In the genomic region with DNA sequence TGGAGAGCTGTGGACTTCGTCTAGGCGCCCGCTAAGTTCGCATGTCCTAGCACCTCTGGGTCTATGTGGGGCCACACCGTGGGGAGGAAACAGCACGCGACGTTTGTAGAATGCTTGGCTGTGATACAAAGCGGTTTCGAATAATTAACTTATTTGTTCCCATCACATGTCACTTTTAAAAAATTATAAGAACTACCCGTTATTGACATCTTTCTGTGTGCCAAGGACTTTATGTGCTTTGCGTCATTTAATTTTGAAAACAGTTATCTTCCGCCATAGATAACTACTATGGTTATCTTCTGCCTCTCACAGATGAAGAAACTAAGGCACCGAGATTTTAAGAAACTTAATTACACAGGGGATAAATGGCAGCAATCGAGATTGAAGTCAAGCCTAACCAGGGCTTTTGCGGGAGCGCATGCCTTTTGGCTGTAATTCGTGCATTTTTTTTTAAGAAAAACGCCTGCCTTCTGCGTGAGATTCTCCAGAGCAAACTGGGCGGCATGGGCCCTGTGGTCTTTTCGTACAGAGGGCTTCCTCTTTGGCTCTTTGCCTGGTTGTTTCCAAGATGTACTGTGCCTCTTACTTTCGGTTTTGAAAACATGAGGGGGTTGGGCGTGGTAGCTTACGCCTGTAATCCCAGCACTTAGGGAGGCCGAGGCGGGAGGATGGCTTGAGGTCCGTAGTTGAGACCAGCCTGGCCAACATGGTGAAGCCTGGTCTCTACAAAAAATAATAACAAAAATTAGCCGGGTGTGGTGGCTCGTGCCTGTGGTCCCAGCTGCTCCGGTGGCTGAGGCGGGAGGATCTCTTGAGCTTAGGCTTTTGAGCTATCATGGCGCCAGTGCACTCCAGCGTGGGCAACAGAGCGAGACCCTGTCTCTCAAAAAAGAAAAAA, we compare ENCODE assay signal across 8 cellular contexts. TPM values are rescaled to one million over a fixed set of nuclear protein-coding genes. Genes with fewer than 3 reads are reported as not detected.
DNase-seq lines count a peak whose midpoint lies in the region; ATAC-seq and TF ChIP-seq lines count a peak whose summit lies in the region.

No MANE protein-coding gene starts in this region.

- DNase-seq in SKM-1 (lab: John Stamatoyannopoulos, UW; ENCODE audit: unreplicated experiment) = peak; percentile 32
- DNase-seq in amniotic epithelial cell (ENCODE audit: low read depth) = peak; percentile 81
- DNase-seq in heart left ventricle = peak; percentile 69 to 89 (median 79)
- peak; percentile 50 to 69 for DNase-seq in trophoblast cell
- no peak for DNase-seq in cerebellar nuclear complex (lab: John Stamatoyannopoulos, UW)

- peaks cover 6% of the 10 kb centered on the region for H3K79me1 ChIP-seq in trophoblast cell (ENCODE audit: low read length)

- intact Hi-C loops in heart left ventricle (cut with DNase I) = loop anchor here in 3 of 10 donors (1.0 to 2.0 kb wide), 2 partner anchors 14 to 16 kb away; no protein-coding TSS in a partner anchor

- H3K4me1 ChIP-seq in KMS-11 (ENCODE audit: low read depth, poor library complexity, severe bottlenecking) = peaks cover 54% of the 10 kb centered on the region
- peaks cover 0 to 55% (median 27%) of the 10 kb centered on the region in 12 donors for H3K4me1 ChIP-seq in heart left ventricle
- peaks cover 4 to 6% of the 10 kb centered on the region in 2 experiments for H3K4me1 ChIP-seq in trophoblast cell (ENCODE audit: control insufficient read depth in 1 of 2, insufficient read depth in 2 of 2, low read length in 2 of 2)

- H3K4me2 ChIP-seq in KMS-11 (peak overlapping the region; percentile 96), trophoblast cell (ENCODE audit: low read length) (peak overlapping the region; percentile 73)

- H3K27ac ChIP-seq in KMS-11 = peak overlapping the region; percentile 92
- H3K27ac ChIP-seq in heart left ventricle = peak overlapping the region; percentile 94 to 100 (median 99)
- H3K27ac ChIP-seq in trophoblast cell (ENCODE audit: low read depth, low read length) = no peak overlapping the region

- H4K8ac ChIP-seq in trophoblast cell (ENCODE audit: low read depth, low read length) = no peak overlapping the region

- H2AK5ac ChIP-seq in trophoblast cell (ENCODE audit: low read length) = no peak overlapping the region

- H3K27me3 ChIP-seq in KMS-11 (ENCODE audit: insufficient read depth, low read depth) (no peaks in the 10 kb centered on the region), heart left ventricle (no peaks in the 10 kb centered on the region), trophoblast cell (ENCODE audit: insufficient read depth, low read length) (no peaks in the 10 kb centered on the region)

- H3K36me3 ChIP-seq in KMS-11 (ENCODE audit: insufficient read depth) (peaks cover 14% of the 10 kb centered on the region), heart left ventricle (peaks cover 2 to 54% (median 23%) of the 10 kb centered on the region in 9 donors), trophoblast cell (ENCODE audit: control insufficient read depth in 1 of 2, insufficient read depth in 2 of 2, low read length in 2 of 2) (peaks cover 0 to 11% of the 10 kb centered on the region in 2 experiments)

- H2BK12ac ChIP-seq in trophoblast cell (ENCODE audit: low read length) = no peak overlapping the region

- no peak for TF ChIP-seq CTCF in KMS-11 (conservative IDR thresholded peaks at IDR 0.05; ENCODE audit: low read depth, low read length)
- no peak for TF ChIP-seq CTCF in heart left ventricle (IDR thresholded peaks at IDR 0.05)

- H2AFZ ChIP-seq in KMS-11 (ENCODE audit: low read depth) = no peak overlapping the region
- no peak overlapping the region for H2AFZ ChIP-seq in trophoblast cell (ENCODE audit: insufficient read depth, low read length, poor library complexity)

- peak overlapping the region; percentile 54 for H3K14ac ChIP-seq in trophoblast cell (ENCODE audit: low read length)

- H3K23ac ChIP-seq in trophoblast cell (ENCODE audit: low read length) = no peak overlapping the region

- peaks cover 56% of the 10 kb centered on the region for H3K79me2 ChIP-seq in KMS-11 (ENCODE audit: insufficient read depth, low read depth)
- peaks cover 3% of the 10 kb centered on the region for H3K79me2 ChIP-seq in trophoblast cell (ENCODE audit: control insufficient read depth, insufficient read depth, low read length, poor library complexity)

- H2BK120ac ChIP-seq in trophoblast cell (ENCODE audit: insufficient read depth, low read length, poor library complexity) = no peak overlapping the region

- peak overlapping the region; percentile 67 for H3K18ac ChIP-seq in trophoblast cell (ENCODE audit: low read length)

- no peak overlapping the region for H2BK5ac ChIP-seq in trophoblast cell (ENCODE audit: low read depth, low read length, poor library complexity)

- H3K9ac ChIP-seq in KMS-11 (peak overlapping the region; percentile 97), trophoblast cell (ENCODE audit: low read length) (no peak overlapping the region)

- no peak overlapping the region for H4K12ac ChIP-seq in trophoblast cell (ENCODE audit: low read depth, low read length)

- H4K20me1 ChIP-seq in KMS-11 (ENCODE audit: insufficient read depth) = peaks cover 36% of the 10 kb centered on the region

- peak; percentile 49 to 77 (median 64) for ATAC-seq in heart left ventricle
- no peak for ATAC-seq in HG03095 (IDR thresholded peaks at IDR 0.05; ENCODE audit: unreplicated experiment)

- H3K9me3 ChIP-seq in heart left ventricle = no peaks in the 10 kb centered on the region
- peaks cover 1% of the 10 kb centered on the region for H3K9me3 ChIP-seq in trophoblast cell (ENCODE audit: insufficient read depth, low read depth, low read length)

- 7 to 12% (median 12%) methylated on average over 35 of the region's 35 CpGs for WGBS in heart left ventricle, 4 donors
- no CpG with 5 or more reads among the region's 35 CpGs for WGBS in trophoblast cell (ENCODE audit: extremely low coverage, insufficient coverage, insufficient read length)

- no peak overlapping the region for H4K91ac ChIP-seq in trophoblast cell (ENCODE audit: low read depth, low read length)

- H3K4ac ChIP-seq in trophoblast cell (ENCODE audit: low read depth, low read length) = peak overlapping the region; percentile 20

- TF ChIP-seq POLR2A in heart left ventricle (IDR thresholded peaks at IDR 0.05) = no peak

- H3K4me3 ChIP-seq in GM08714 (ENCODE audit: low read length) (peak overlapping the region; percentile 96), KMS-11 (IDR thresholded peaks at IDR 0.05; ENCODE audit: insufficient read depth, low read depth, low read length) (no peak overlapping the region), heart left ventricle (peak overlapping the region; percentile 74 to 95 (median 86)), trophoblast cell (ENCODE audit: low read depth, low read length) (peak overlapping the region; percentile 73)

RNA-seq across cellular contexts. Expression of a gene that starts 1.0 kb away (rescaled TPM):
- total RNA-seq in heart left ventricle = 1,000 to 10,000 TPM; 1,033 to 5,448 (median 1,200) TPM
- 1,000 to 10,000 TPM in 1 of 2 donors, 100 to 1,000 TPM in 1; 808 to 1,959 TPM for polyA plus RNA-seq in heart left ventricle
- 196 and 199 TPM in 2 replicates for polyA plus RNA-seq in trophoblast cell (2013)

RNA-seq across cellular contexts. Expression of a gene that starts 1.2 kb away (rescaled TPM):
- 1 to 10 TPM in 7 of 9 donors, under 1 TPM in 1, not detected in 1; 0.49 to 4.2 (median 2.6) TPM for total RNA-seq in heart left ventricle
- polyA plus RNA-seq in heart left ventricle = 1 to 10 TPM in 1 of 2 donors, under 1 TPM in 1; 0.44 to 3.3 TPM
- polyA plus RNA-seq in trophoblast cell (2013) = 0.05 and 0.06 TPM in 2 replicates

RNA-seq across cellular contexts. Expression of a gene that starts 24.0 kb away (rescaled TPM):
- total RNA-seq in heart left ventricle = 100 to 1,000 TPM in 1 of 9 donors, 10 to 100 TPM in 8; 32.6 to 122 (median 60.7) TPM
- polyA plus RNA-seq in heart left ventricle = 10 to 100 TPM; 39.1 to 53.9 TPM
- 3.4 and 4.5 TPM in 2 replicates for polyA plus RNA-seq in trophoblast cell (2013)

RNA-seq across cellular contexts. Expression of a gene that starts 48.9 kb away (rescaled TPM):
- 10 to 100 TPM; 35.4 to 69.4 (median 48.8) TPM for total RNA-seq in heart left ventricle
- 10 to 100 TPM; 17.5 to 24.1 TPM for polyA plus RNA-seq in heart left ventricle
- polyA plus RNA-seq in trophoblast cell (2013) = 13.9 and 16.3 TPM in 2 replicates

Comparison
In these comparisons a context has a peak if more than half of its experiments do, and no peak if none do; other contexts are left out.
1. DNase-seq: peak in SKM-1 (single experiment), amniotic epithelial cell (single experiment), heart left ventricle (5 of 5) and trophoblast cell (2 of 2); none in cerebellar nuclear complex (0 of 2).